ENCODE assay signal across 8 cellular contexts in the genomic region with DNA sequence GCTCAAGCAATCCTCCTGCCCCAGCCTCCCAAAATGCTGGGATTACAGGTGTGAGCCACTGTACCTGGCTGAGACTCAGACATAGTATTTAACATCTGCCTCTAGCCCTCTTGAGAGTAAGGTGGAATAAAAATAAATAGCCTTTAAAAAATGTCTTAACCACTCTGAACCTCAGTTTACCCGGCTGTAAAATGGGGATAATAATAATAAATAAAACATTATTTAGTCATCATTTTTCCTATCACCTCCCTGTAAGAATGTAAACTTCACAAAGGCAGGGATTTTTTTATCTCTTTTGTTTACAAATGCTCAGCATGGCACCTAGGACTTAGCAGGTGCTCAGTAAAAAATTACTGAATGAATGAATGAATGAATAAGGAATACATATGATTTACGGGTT.
"Had no signal": no experiment of that assay in that cellular context is flagged by ENCODE, and none has a peak within 500 bp of the region (broad histone marks: within the 10 kb centered on the region; RNA-seq: fewer than 3 reads in every experiment).

No MANE protein-coding gene starts in this region.

- H3K4me3 ChIP-seq: GM12878 had no signal

- FAIRE-seq: G401.6, GM12878, GM12891, GM12892, GM18507, GM19239 had no signal

- ATAC-seq: GM12878 had no signal

- DNase-seq: GDM1, GF-D8 had no signal
